8 cellular contexts compared by ENCODE assay signal in the genomic region with DNA sequence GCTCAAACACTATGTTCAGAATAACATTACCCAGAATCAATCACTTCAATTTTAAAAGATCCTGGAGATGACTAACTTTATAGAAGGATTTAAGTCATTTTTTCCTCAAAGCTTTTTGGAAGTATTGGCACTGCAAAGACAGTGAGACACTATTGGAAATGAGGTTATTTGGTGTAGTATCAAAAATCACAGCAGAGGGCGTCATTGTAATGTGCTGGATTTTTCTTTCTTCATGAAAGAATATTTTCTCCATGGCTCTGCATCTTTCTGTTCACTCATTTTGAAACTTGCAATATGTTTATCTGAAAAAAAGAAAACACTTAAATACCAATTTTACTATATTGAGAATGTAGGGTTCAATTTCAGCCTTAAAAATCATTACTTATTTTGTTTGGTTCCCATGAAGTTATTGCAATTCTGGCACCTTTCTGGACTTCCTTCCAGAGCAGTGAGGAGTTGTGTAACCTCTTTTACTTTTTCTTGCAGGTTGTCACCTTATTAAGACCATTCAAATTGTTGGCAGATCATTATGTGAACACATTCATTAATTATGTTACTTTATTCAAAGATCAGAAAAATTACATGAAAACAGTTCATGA. TPM values are rescaled to one million over a fixed set of nuclear protein-coding genes. Genes with fewer than 3 reads are reported as not detected.
DNase-seq lines count a peak whose midpoint lies in the region; ATAC-seq, FAIRE-seq and TF ChIP-seq lines count a peak whose summit lies in the region.

No MANE protein-coding gene starts in this region.

- FAIRE-seq in frontal cortex (lab: Jason Lieb, UNC), result peak; percentile 93

- DNase-seq in BE2C (no peak), HCEC 1CT (peak; percentile 39), SK-N-DZ (ENCODE audit: low spot score) (peak; percentile 17), frontal cortex (ENCODE audit: low spot score in 2 of 2) (peak; percentile 17 to 33), retinal pigment epithelial cell (ENCODE audit: low read depth) (no peak)
- DNase-seq in activated CD4-positive, alpha-beta T cell treated with anti-CD3 and anti-CD28 coated beads for 48 hours, result no peak

- no peak overlapping the region for H3K4me3 ChIP-seq in BE2C (ENCODE audit: low read depth, low read length)
- H3K4me3 ChIP-seq in retinal pigment epithelial cell (ENCODE audit: low read length), result no peak overlapping the region

- no peak for ATAC-seq in HG02884 (IDR thresholded peaks at IDR 0.05; ENCODE audit: unreplicated experiment)
- no peak for ATAC-seq in HG03565 (IDR thresholded peaks at IDR 0.05; ENCODE audit: unreplicated experiment)

- H3K36me3 ChIP-seq in BE2C, result no peaks in the 10 kb centered on the region

- H3K4me1 ChIP-seq in BE2C, result no peaks in the 10 kb centered on the region

- TF ChIP-seq CTCF in BE2C (IDR thresholded peaks at IDR 0.05; ENCODE audit: low read depth, low read length) (peak; percentile 64), retinal pigment epithelial cell (conservative IDR thresholded peaks at IDR 0.05; ENCODE audit: low read depth, low read length) (peak; percentile 63)

- H3K9me3 ChIP-seq in BE2C, result no peaks in the 10 kb centered on the region

- peaks cover 32% of the 10 kb centered on the region for H3K27me3 ChIP-seq in BE2C

RNA-seq across cellular contexts. Expression of a gene that starts 3.7 kb away (rescaled TPM):
- polyA plus RNA-seq in BE2C (2012; ENCODE audit: insufficient read depth, insufficient read length, low read depth), result not detected
- not detected in 2 replicates for polyA plus RNA-seq in SK-N-DZ (2014; cell fraction: cytosol; rRNA removed)
- not detected in 2 replicates for polyA plus RNA-seq in SK-N-DZ (2014; cell fraction: nucleus; rRNA removed)
- total RNA-seq in frontal cortex, result not detected

RNA-seq across cellular contexts. Expression of a gene that starts 49.7 kb away (rescaled TPM):
- polyA plus RNA-seq in BE2C (2012; ENCODE audit: insufficient read depth, insufficient read length, low read depth), result 39.5 TPM
- 38.1 and 43.7 TPM in 2 replicates for polyA plus RNA-seq in SK-N-DZ (2014; cell fraction: cytosol; rRNA removed)
- polyA plus RNA-seq in SK-N-DZ (2014; cell fraction: nucleus; rRNA removed), result 63.3 and 80.6 TPM in 2 replicates
- total RNA-seq in frontal cortex, result 62.0 TPM

Comparison
In these comparisons a context has a peak if more than half of its experiments do, and no peak if none do; other contexts are left out.
1. DNase-seq: peak in HCEC 1CT (single experiment), SK-N-DZ (single experiment) and frontal cortex (2 of 2); none in BE2C (single experiment), retinal pigment epithelial cell (single experiment) and activated CD4-positive, alpha-beta T cell treated with anti-CD3 and anti-CD28 coated beads for 48 hours (single experiment).